In the genomic region with DNA sequence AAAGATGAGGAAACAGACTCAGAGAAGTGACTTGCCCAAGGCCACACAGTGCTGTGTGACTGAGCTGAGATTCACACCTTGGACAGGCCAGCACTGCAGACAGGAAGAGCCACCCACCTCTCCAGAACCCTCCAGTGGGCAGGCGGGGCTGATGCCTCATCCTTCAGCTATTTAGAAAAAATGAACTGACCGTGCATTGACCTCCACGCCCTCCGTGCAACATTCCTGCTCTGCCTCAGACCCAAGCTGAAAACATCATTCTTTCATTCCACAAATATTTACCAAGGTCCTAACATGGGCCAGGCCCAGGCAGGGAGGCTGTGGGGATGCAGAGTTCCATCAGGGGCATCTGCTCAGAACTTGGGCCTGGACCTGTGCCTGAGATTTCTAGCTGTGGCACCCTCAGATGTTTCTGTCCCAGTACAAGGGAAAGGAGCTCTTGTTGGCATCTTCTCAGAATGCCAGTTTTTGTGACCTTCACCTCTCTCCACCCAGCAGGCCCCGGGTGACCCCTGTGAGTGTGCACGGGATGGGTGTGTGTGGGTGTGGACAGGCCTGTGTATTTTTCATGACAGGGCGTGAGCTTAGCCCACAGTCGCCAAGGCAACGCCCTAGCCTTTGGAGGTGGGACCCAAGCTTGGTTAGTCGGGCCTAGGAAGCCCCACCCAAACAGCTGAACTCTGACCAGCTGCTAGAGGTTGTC, we compare ENCODE assay signal across 8 cellular contexts. TPM values are rescaled to one million over a fixed set of nuclear protein-coding genes. Genes with fewer than 3 reads are reported as not detected.
DNase-seq lines count a peak whose midpoint lies in the region; ATAC-seq lines count a peak whose summit lies in the region.

No MANE protein-coding gene starts in this region.

- peak; percentile 67 for DNase-seq in DMS 273 (lab: John Stamatoyannopoulos, UW; ENCODE audit: unreplicated experiment)
- no peak for DNase-seq in DMS 273 treated with DMSO at 0.1 percent for 48 hours (lab: John Stamatoyannopoulos, UW)
- DNase-seq in activated T-cell treated with anti-CD3 and anti-CD28 coated beads, Interleukin-2, amount 50 U/mL, for 48 hours, result peak; percentile 44 to 52
- peak; percentile 75 for DNase-seq in foreskin melanocyte
- peak; percentile 49 for DNase-seq in pulmonary artery endothelial cell (ENCODE audit: low read depth, low spot score)
- no peak for DNase-seq in medulla oblongata (ENCODE audit: extremely low spot score)
- DNase-seq in stimulated activated CD4-positive, alpha-beta T cell treated with anti-CD3 and anti-CD28 coated beads, Interleukin-4, amount 100 ng/mL, for 4 hours, result no peak

- no peak for ATAC-seq in GM18868 (IDR thresholded peaks at IDR 0.05; ENCODE audit: unreplicated experiment)

RNA-seq across cellular contexts. Expression of a gene that starts 6.5 kb away (rescaled TPM):
- 3.8 and 6.4 TPM in 2 replicates for total RNA-seq in pulmonary artery endothelial cell

RNA-seq across cellular contexts. Expression of a gene that starts 47.3 kb away (rescaled TPM):
- total RNA-seq in pulmonary artery endothelial cell, result not detected in 2 replicates

Comparison
In these comparisons a context has a peak if more than half of its experiments do, and no peak if none do; other contexts are left out.
1. DNase-seq: peak in DMS 273 (single experiment), activated T-cell treated with anti-CD3 and anti-CD28 coated beads, Interleukin-2, amount 50 U/mL, for 48 hours (2 of 2), foreskin melanocyte (single experiment) and pulmonary artery endothelial cell (single experiment); none in DMS 273 treated with DMSO at 0.1 percent for 48 hours (single experiment), medulla oblongata (single experiment) and stimulated activated CD4-positive, alpha-beta T cell treated with anti-CD3 and anti-CD28 coated beads, Interleukin-4, amount 100 ng/mL, for 4 hours (0 of 2).